26 cellular contexts compared by ENCODE assay signal in genomic region chr13:64662887-64663593, GRCh38.
"Had no signal": no experiment of that assay in that cellular context is flagged by ENCODE, and none has a peak within 500 bp of the region (broad histone marks: within the 10 kb centered on the region; RNA-seq: fewer than 3 reads in every experiment).

No MANE protein-coding gene starts in this region.

- H3K4me2 ChIP-seq: smooth muscle cell had no signal

- H3K36me3 Mint-ChIP-seq: mesothelial cell of epicardium; naive B cell; natural killer cell treated with Interleukin-12 subunit alpha and Interleukin-12 subunit beta and Interleukin-15 and Interleukin-18, amount 100 ng/mL, for 72 hours; stimulated activated naive B cell treated with anti-CD40 and anti-IgM and Interleukin-4, amounts not matched to agents 10 μg/mL and 1 μg/mL and 100 μg/mL, for 72 hours had no signal

- H3K4me1 ChIP-seq: lower lobe of right lung, right atrium auricular region, right lobe of liver, stomach, testis, thyroid gland, transverse colon, upper lobe of left lung had no signal

- H3K4me3 ChIP-seq: lower lobe of right lung, ovary, right atrium auricular region, right lobe of liver, smooth muscle cell, stomach, testis, thyroid gland, transverse colon, upper lobe of left lung had no signal

- H3K27me3 Mint-ChIP-seq: naive B cell; natural killer cell treated with Interleukin-12 subunit alpha and Interleukin-12 subunit beta and Interleukin-15 and Interleukin-18, amount 100 ng/mL, for 72 hours; progenitor cell of endocrine pancreas; stimulated activated naive B cell treated with anti-CD40 and anti-IgM and Interleukin-4, amounts not matched to agents 10 μg/mL and 1 μg/mL and 100 μg/mL, for 72 hours had no signal

- H3K4me3 Mint-ChIP-seq: mesothelial cell of epicardium; naive B cell; natural killer cell treated with Interleukin-12 subunit alpha and Interleukin-12 subunit beta and Interleukin-15 and Interleukin-18, amount 100 ng/mL, for 72 hours; stimulated activated naive B cell treated with anti-CD40 and anti-IgM and Interleukin-4, amounts not matched to agents 10 μg/mL and 1 μg/mL and 100 μg/mL, for 72 hours had no signal

- H3K27me3 ChIP-seq: ovary, right atrium auricular region, right lobe of liver, stomach, testis, thyroid gland, transverse colon, upper lobe of left lung had no signal

- H3K9me3 Mint-ChIP-seq: mesothelial cell of epicardium had no signal

- ATAC-seq: left cardiac atrium; left lobe of liver; stimulated activated naive CD8-positive, alpha-beta T cell treated with anti-CD3 and anti-CD28 coated beads, Interleukin-15, Interleukin-2, amounts not matched to agents 100 U/mL and 50 U/mL, for 24 hours had no signal

- H3K27ac ChIP-seq: lower lobe of right lung, ovary, right atrium auricular region, right lobe of liver, stomach, testis, thyroid gland, transverse colon, upper lobe of left lung had no signal

- H3K9me3 ChIP-seq: lower lobe of right lung, ovary, right atrium auricular region, right lobe of liver, testis, thyroid gland had no signal

- H3K36me3 ChIP-seq: lower lobe of right lung, ovary, right atrium auricular region, right lobe of liver, stomach, thyroid gland, transverse colon, upper lobe of left lung had no signal

- H3K27ac Mint-ChIP-seq: mesothelial cell of epicardium; naive B cell; natural killer cell treated with Interleukin-12 subunit alpha and Interleukin-12 subunit beta and Interleukin-15 and Interleukin-18, amount 100 ng/mL, for 72 hours; progenitor cell of endocrine pancreas; stimulated activated naive B cell treated with anti-CD40 and anti-IgM and Interleukin-4, amounts not matched to agents 10 μg/mL and 1 μg/mL and 100 μg/mL, for 72 hours had no signal

- DNase-seq: hippocampal formation; kidney glomerular epithelial cell; left cardiac atrium; lower lobe of right lung; mammary epithelial cell; mesendoderm; naive B cell; ovary; right lobe of liver; stimulated activated CD4-positive, alpha-beta T cell treated with anti-CD3 and anti-CD28 coated beads, Interleukin-1b, Interleukin-23, amount 100 ng/mL, for 48 hours; stimulated activated CD4-positive, alpha-beta T cell treated with anti-CD3 and anti-CD28 coated beads, Interleukin-2, amount 100 ng/mL, for 48 hours; stimulated activated CD4-positive, alpha-beta T cell treated with anti-CD3 and anti-CD28 coated beads, Interleukin-4, amount 100 ng/mL, for 4 hours; stimulated activated CD8-positive, alpha-beta memory T cell treated with anti-CD3 and anti-CD28 coated beads, Interleukin-4, amount 100 ng/mL, for 48 hours; stimulated activated naive B cell treated with anti-CD40 and anti-IgM and Interleukin-4, amounts not matched to agents 10 μg/mL and 1 μg/mL and 100 μg/mL, for 72 hours; stimulated activated naive CD8-positive, alpha-beta T cell treated with anti-CD3 and anti-CD28 coated beads, Interleukin-15, Interleukin-2, amounts not matched to agents 100 U/mL and 50 U/mL, for 24 hours; stomach; testis; thyroid gland; transverse colon had no signal

- H3K4me1 Mint-ChIP-seq: mesothelial cell of epicardium; naive B cell; stimulated activated naive B cell treated with anti-CD40 and anti-IgM and Interleukin-4, amounts not matched to agents 10 μg/mL and 1 μg/mL and 100 μg/mL, for 72 hours had no signal
